In the genomic region with DNA sequence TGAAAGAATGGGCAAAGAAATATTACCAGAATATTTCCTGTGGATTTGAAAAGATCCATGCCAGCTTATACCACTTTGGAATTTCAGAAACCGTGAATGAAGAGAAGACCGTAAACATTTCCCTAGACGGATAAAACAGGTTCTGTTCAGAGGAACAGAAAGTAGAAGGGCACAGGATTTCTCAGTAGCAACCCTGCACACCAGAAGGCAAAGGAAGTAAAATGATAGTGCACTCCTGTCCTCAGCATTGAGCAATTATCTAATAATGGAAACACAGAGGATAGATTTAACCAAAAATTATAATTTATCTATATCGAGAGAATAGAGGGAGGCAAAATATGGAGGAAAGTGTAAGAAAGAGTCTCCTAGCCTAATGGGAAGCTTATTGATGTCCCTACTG, we compare ENCODE assay signal across 9 cellular contexts.
DNase-seq lines count a peak whose midpoint lies in the region; ATAC-seq and TF ChIP-seq lines count a peak whose summit lies in the region.
"Had no signal": no experiment of that assay in that cellular context is flagged by ENCODE, and none has a peak within 500 bp of the region (broad histone marks: within the 10 kb centered on the region; RNA-seq: fewer than 3 reads in every experiment).

No MANE protein-coding gene starts in this region.

- DNase-seq in A172 (ENCODE audit: low spot score) (peak; percentile 19), GM23248 (no peak), right lobe of liver (no peak), RPMI8226 (no peak), NCI-H1092 treated with DMSO at 0.1 percent for 48 hours (lab: John Stamatoyannopoulos, UW) (no peak), T-helper 9 cell (no peak)
- no peak for DNase-seq in activated CD4-positive, alpha-beta memory T cell treated with anti-CD3 and anti-CD28 coated beads for 36 hours
- DNase-seq: activated gamma-delta T cell had no signal

- H3K27me3 ChIP-seq in GM23248 (replicated peaks; ENCODE audit: insufficient read depth) (no peaks in the 10 kb centered on the region), right lobe of liver (no peaks in the 10 kb centered on the region)

- WGBS in GM23248 (ENCODE audit: low coverage in 1 of 2, low lambda C conversion rate in 2 of 2, missing lambda C conversion rate in 2 of 2), 2 experiments: 83 to 88% methylated on average over 4 of the region's 4 CpGs
- WGBS in right lobe of liver (ENCODE audit: insufficient coverage, low coverage, low lambda C conversion rate, missing lambda C conversion rate): 9% methylated on average over 4 of the region's 4 CpGs

- H3K4me1 ChIP-seq in GM23248 (ENCODE audit: insufficient read depth) (peaks cover 19% of the 10 kb centered on the region; the same call in 1 of the 2 replicates), right lobe of liver (peaks cover 0 to 25% (median 3%) of the 10 kb centered on the region in 4 donors)

- peak overlapping the region; percentile 75 for H2AFZ ChIP-seq in GM23248

- no peaks in the 10 kb centered on the region for H4K20me1 ChIP-seq in GM23248 (ENCODE audit: insufficient read depth)

- in situ Hi-C loops in GM23248 (cut with MboI): no loop called here

- peak overlapping the region; percentile 64 for H3K4me2 ChIP-seq in GM23248 (ENCODE audit: unreplicated experiment)

- H3K79me2 ChIP-seq in GM23248 (ENCODE audit: insufficient read depth): no peaks in the 10 kb centered on the region

- TF ChIP-seq POLR2A in right lobe of liver (IDR thresholded peaks at IDR 0.05): no peak

- ATAC-seq in right lobe of liver (peak; percentile 24 to 50 (median 36)), GM21367 (IDR thresholded peaks at IDR 0.05; ENCODE audit: unreplicated experiment) (no peak)

- H3K27ac ChIP-seq in GM23248 (no peak overlapping the region), right lobe of liver (peak overlapping the region; percentile 53 to 63 (median 60))

- H3K27me3 Mint-ChIP-seq in activated CD4-positive, alpha-beta memory T cell treated with anti-CD3 and anti-CD28 coated beads for 36 hours: no peaks in the 10 kb centered on the region

- H3K4me3 ChIP-seq in GM23248: peak overlapping the region; percentile 26
- H3K4me3 ChIP-seq in right lobe of liver: peak overlapping the region in 2 of 3 donors; percentile 5 to 17

- no peak overlapping the region for H3K9ac ChIP-seq in GM23248

- peaks cover 15% of the 10 kb centered on the region for H3K9me3 Mint-ChIP-seq in activated CD4-positive, alpha-beta memory T cell treated with anti-CD3 and anti-CD28 coated beads for 36 hours

- peak overlapping the region; percentile 2 for H3K4me3 Mint-ChIP-seq in activated CD4-positive, alpha-beta memory T cell treated with anti-CD3 and anti-CD28 coated beads for 36 hours

- no peaks in the 10 kb centered on the region for H3F3A ChIP-seq in GM23248 (ENCODE audit: insufficient read depth)

- no peaks in the 10 kb centered on the region for H3K9me2 ChIP-seq in GM23248 (ENCODE audit: insufficient read depth)

- peaks cover 3% of the 10 kb centered on the region for H3K36me3 Mint-ChIP-seq in activated CD4-positive, alpha-beta memory T cell treated with anti-CD3 and anti-CD28 coated beads for 36 hours

- no peaks in the 10 kb centered on the region for H3K36me3 ChIP-seq in GM23248 (ENCODE audit: low read depth)
- H3K36me3 ChIP-seq in right lobe of liver: no peaks in the 10 kb centered on the region

- intact Hi-C loops in activated CD4-positive, alpha-beta memory T cell treated with anti-CD3 and anti-CD28 coated beads for 36 hours (cut with micrococcal nuclease): no loop called here
- intact Hi-C loops in right lobe of liver (cut with DNase I): no loop called here

- no peak overlapping the region for H3K27ac Mint-ChIP-seq in activated CD4-positive, alpha-beta memory T cell treated with anti-CD3 and anti-CD28 coated beads for 36 hours

- POLR2A ChIA-PET in activated CD4-positive, alpha-beta memory T cell treated with anti-CD3 and anti-CD28 coated beads for 36 hours (lab: Charles Lee): interaction anchor here (0.6 kb wide), 1 partner anchor 101 kb away, joined by 3 read pairs; no protein-coding TSS in a partner anchor

- H3K9me3 ChIP-seq in GM23248 (ENCODE audit: low read depth) (no peaks in the 10 kb centered on the region), right lobe of liver (no peaks in the 10 kb centered on the region)

- TF ChIP-seq CTCF in right lobe of liver (IDR thresholded peaks at IDR 0.05): no peak

- CTCF ChIA-PET in activated CD4-positive, alpha-beta memory T cell treated with anti-CD3 and anti-CD28 coated beads for 36 hours (lab: Charles Lee): interaction anchor here (1.2 to 2.2 kb wide), 2 partner anchors 121 to 126 kb away, joined by 3 to 13 read pairs; no protein-coding TSS in a partner anchor

- peaks cover 17% of the 10 kb centered on the region for H3K4me1 Mint-ChIP-seq in activated CD4-positive, alpha-beta memory T cell treated with anti-CD3 and anti-CD28 coated beads for 36 hours (ENCODE audit: low read depth)
